In the genomic region with DNA sequence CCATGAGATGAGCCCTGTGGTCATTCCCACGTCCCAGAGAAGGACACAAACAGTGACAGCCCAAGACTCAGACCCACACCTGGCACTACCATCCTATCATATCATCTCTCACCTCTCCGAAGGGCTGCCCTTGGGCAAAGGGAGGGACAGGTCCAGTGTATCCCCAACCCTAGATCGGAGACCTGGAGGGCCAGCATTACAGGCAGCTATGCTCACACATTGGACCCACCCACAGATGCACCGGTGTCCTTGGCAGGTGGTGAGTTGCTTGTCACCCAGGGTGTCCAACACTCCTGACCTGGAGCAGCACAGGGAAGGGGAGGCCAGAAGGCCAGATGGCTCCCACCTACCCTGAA, we compare ENCODE assay signal across 18 cellular contexts.
"Had no signal": no experiment of that assay in that cellular context is flagged by ENCODE, and none has a peak within 500 bp of the region (broad histone marks: within the 10 kb centered on the region; RNA-seq: fewer than 3 reads in every experiment).

No MANE protein-coding gene starts in this region.

- H3K36me3 ChIP-seq: tibial artery had no signal

- H3K4me3 ChIP-seq: mucosa of descending colon, tibial artery had no signal

- DNase-seq: activated B cell treated with CpG ODN at 0.5 μM for 24 hours; activated CD4-positive, alpha-beta T cell treated with anti-CD3 and anti-CD28 coated beads for 36 hours; activated CD4-positive, alpha-beta T cell treated with anti-CD3 and anti-CD28 coated beads, Interleukin-2, amount 50 U/mL, for 4 hours; activated naive CD4-positive, alpha-beta T cell treated with anti-CD3 and anti-CD28 coated beads, Interleukin-2, amount 10 ng/mL, durations not matched to agents 7 days and 5 days; caudate nucleus; effector memory CD8-positive, alpha-beta T cell; glutamatergic neuron; hippocampal formation; left ventricle myocardium superior; mucosa of descending colon; nephron progenitor cell; nucleus accumbens; stimulated activated CD4-positive, alpha-beta T cell treated with anti-CD3 and anti-CD28 coated beads, Interleukin-4, amount 100 ng/mL, for 4 hours; tibial artery had no signal

- H3K4me3 Mint-ChIP-seq: activated B cell treated with CpG ODN at 0.5 μM for 24 hours; activated CD4-positive, alpha-beta T cell treated with anti-CD3 and anti-CD28 coated beads for 36 hours; activated naive CD4-positive, alpha-beta T cell treated with anti-CD3 and anti-CD28 coated beads, Interleukin-2, amount 10 ng/mL, durations not matched to agents 7 days and 5 days; effector memory CD8-positive, alpha-beta T cell; memory B cell; nephron progenitor cell; stimulated activated naive CD8-positive, alpha-beta T cell treated with anti-CD3 and anti-CD28 coated beads, Interleukin-15, Interleukin-2, amounts not matched to agents 100 ng/mL and 50 ng/mL, for 24 hours; T-helper 1 cell treated with Interleukin-12 subunit alpha and Interleukin-12 subunit beta and Interleukin-4 antibody, amounts not matched to agents 30 μg/mL and 1 μg/mL, for 36 hours had no signal

- H3K27me3 ChIP-seq: tibial artery had no signal

- ATAC-seq: activated CD4-positive, alpha-beta T cell treated with anti-CD3 and anti-CD28 coated beads for 36 hours; effector memory CD8-positive, alpha-beta T cell; esophagus mucosa; left ventricle myocardium superior; mucosa of descending colon had no signal

- H3K4me1 Mint-ChIP-seq: activated B cell treated with CpG ODN at 0.5 μM for 24 hours; activated CD4-positive, alpha-beta T cell treated with anti-CD3 and anti-CD28 coated beads for 36 hours; activated naive CD4-positive, alpha-beta T cell treated with anti-CD3 and anti-CD28 coated beads, Interleukin-2, amount 10 ng/mL, durations not matched to agents 7 days and 5 days; memory B cell had no signal

- H3K27ac Mint-ChIP-seq: activated B cell treated with CpG ODN at 0.5 μM for 24 hours; activated CD4-positive, alpha-beta T cell treated with anti-CD3 and anti-CD28 coated beads for 36 hours; activated naive CD4-positive, alpha-beta T cell treated with anti-CD3 and anti-CD28 coated beads, Interleukin-2, amount 10 ng/mL, durations not matched to agents 7 days and 5 days; effector memory CD8-positive, alpha-beta T cell; memory B cell; nephron progenitor cell; stimulated activated naive CD8-positive, alpha-beta T cell treated with anti-CD3 and anti-CD28 coated beads, Interleukin-15, Interleukin-2, amounts not matched to agents 100 ng/mL and 50 ng/mL, for 24 hours; T-helper 1 cell treated with Interleukin-12 subunit alpha and Interleukin-12 subunit beta and Interleukin-4 antibody, amounts not matched to agents 30 μg/mL and 1 μg/mL, for 36 hours had no signal

- H3K9me3 ChIP-seq: mucosa of descending colon, tibial artery had no signal

- H3K9me3 Mint-ChIP-seq: activated B cell treated with CpG ODN at 0.5 μM for 24 hours; activated naive CD4-positive, alpha-beta T cell treated with anti-CD3 and anti-CD28 coated beads, Interleukin-2, amount 10 ng/mL, durations not matched to agents 7 days and 5 days; effector memory CD8-positive, alpha-beta T cell; memory B cell; nephron progenitor cell; stimulated activated naive CD8-positive, alpha-beta T cell treated with anti-CD3 and anti-CD28 coated beads, Interleukin-15, Interleukin-2, amounts not matched to agents 100 ng/mL and 50 ng/mL, for 24 hours; T-helper 1 cell treated with Interleukin-12 subunit alpha and Interleukin-12 subunit beta and Interleukin-4 antibody, amounts not matched to agents 30 μg/mL and 1 μg/mL, for 36 hours had no signal

- H3K36me3 Mint-ChIP-seq: activated naive CD4-positive, alpha-beta T cell treated with anti-CD3 and anti-CD28 coated beads, Interleukin-2, amount 10 ng/mL, durations not matched to agents 7 days and 5 days; memory B cell had no signal
